Comparison of ENCODE assay signal across 27 cellular contexts in the genomic region with DNA sequence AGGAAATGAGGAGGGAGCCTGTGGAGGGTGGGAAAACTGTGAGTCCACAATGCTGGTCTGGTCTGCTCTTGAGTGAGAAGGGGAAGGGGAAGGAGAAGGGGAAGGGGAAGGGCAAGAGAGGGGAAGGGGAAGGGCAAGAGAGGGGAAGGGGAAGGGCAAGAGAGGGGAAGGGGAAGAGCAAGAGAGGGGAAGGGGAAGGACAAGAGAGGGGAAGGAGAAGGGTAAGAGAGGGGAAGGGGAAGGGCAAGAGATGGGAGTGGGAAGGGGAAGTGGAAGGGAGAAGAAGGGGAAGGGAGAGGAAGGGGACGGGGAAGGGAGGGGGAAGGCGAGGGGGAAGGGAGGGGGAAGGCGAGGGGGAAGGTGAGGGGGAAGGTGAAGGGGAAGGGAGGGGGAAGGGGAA.
"Had no signal": no experiment of that assay in that cellular context is flagged by ENCODE, and none has a peak within 500 bp of the region (broad histone marks: within the 10 kb centered on the region; RNA-seq: fewer than 3 reads in every experiment).

No MANE protein-coding gene starts in this region.

- H2AFZ ChIP-seq: neural progenitor cell, parathyroid adenoma had no signal

- H3K36me3 Mint-ChIP-seq: neural progenitor cell; stimulated activated effector memory CD8-positive, alpha-beta T cell treated with anti-CD3 and anti-CD28 coated beads, Interleukin-12 subunit alpha, Interleukin-12 subunit beta, amount 100 ng/mL, for 72 hours; stimulated activated naive B cell treated with anti-CD40 and anti-IgM and Interleukin-4, amounts not matched to agents 10 μg/mL and 1 μg/mL and 100 μg/mL, for 72 hours had no signal

- H3K9me3 Mint-ChIP-seq: neural progenitor cell; stimulated activated naive CD8-positive, alpha-beta T cell treated with anti-CD3 and anti-CD28 coated beads, Interleukin-15, Interleukin-2, amounts not matched to agents 100 ng/mL and 50 ng/mL, for 24 hours had no signal

- ATAC-seq: psoas muscle; right cardiac atrium; right lobe of liver; stimulated activated effector memory CD8-positive, alpha-beta T cell treated with anti-CD3 and anti-CD28 coated beads, Interleukin-12 subunit alpha, Interleukin-12 subunit beta, amount 100 ng/mL, for 72 hours; stimulated activated naive B cell treated with anti-CD40 and anti-IgM and Interleukin-4, amounts not matched to agents 10 μg/mL and 1 μg/mL and 100 μg/mL, for 72 hours had no signal

- H3K9me3 ChIP-seq: ovary, psoas muscle, right lobe of liver, sigmoid colon, thoracic aorta, thyroid gland, tibial nerve, upper lobe of left lung, vagina had no signal

- H3K27ac Mint-ChIP-seq: nephron; neural progenitor cell; progenitor cell of endocrine pancreas; stimulated activated effector memory CD8-positive, alpha-beta T cell treated with anti-CD3 and anti-CD28 coated beads, Interleukin-12 subunit alpha, Interleukin-12 subunit beta, amount 100 ng/mL, for 72 hours; stimulated activated naive B cell treated with anti-CD40 and anti-IgM and Interleukin-4, amounts not matched to agents 10 μg/mL and 1 μg/mL and 100 μg/mL, for 72 hours; stimulated activated naive CD8-positive, alpha-beta T cell treated with anti-CD3 and anti-CD28 coated beads, Interleukin-15, Interleukin-2, amounts not matched to agents 100 ng/mL and 50 ng/mL, for 24 hours had no signal

- DNase-seq: occipital lobe; ovary; posterior cingulate gyrus; psoas muscle; right cardiac atrium; right lobe of liver; sigmoid colon; small intestine; stimulated activated CD4-positive, alpha-beta T cell treated with anti-CD3 and anti-CD28 coated beads, Interleukin-15, amount 100 ng/mL, for 24 hours; stimulated activated CD4-positive, alpha-beta T cell treated with anti-CD3 and anti-CD28 coated beads, Interleukin-2, amount 100 ng/mL, for 24 hours; stimulated activated CD4-positive, alpha-beta T cell treated with anti-CD3 and anti-CD28 coated beads, Interleukin-2, amount 100 ng/mL, for 48 hours; stimulated activated CD4-positive, alpha-beta T cell treated with anti-CD3 and anti-CD28 coated beads, Interleukin-4, amount 100 ng/mL, for 24 hours; stimulated activated naive B cell treated with anti-CD40 and anti-IgM and Interleukin-4, amounts not matched to agents 10 μg/mL and 1 μg/mL and 100 μg/mL, for 72 hours; stimulated activated naive CD4-positive, alpha-beta T cell treated with Interleukin-2 at 50 U/mL for 16 hours; stomach; thyroid gland; trophoblast cell; upper lobe of left lung had no signal

- H3K4me2 ChIP-seq: neural progenitor cell had no signal

- H3K4me3 Mint-ChIP-seq: nephron; neural progenitor cell; stimulated activated effector memory CD8-positive, alpha-beta T cell treated with anti-CD3 and anti-CD28 coated beads, Interleukin-12 subunit alpha, Interleukin-12 subunit beta, amount 100 ng/mL, for 72 hours; stimulated activated naive B cell treated with anti-CD40 and anti-IgM and Interleukin-4, amounts not matched to agents 10 μg/mL and 1 μg/mL and 100 μg/mL, for 72 hours; stimulated activated naive CD8-positive, alpha-beta T cell treated with anti-CD3 and anti-CD28 coated beads, Interleukin-15, Interleukin-2, amounts not matched to agents 100 ng/mL and 50 ng/mL, for 24 hours had no signal

- H3K36me3 ChIP-seq: neural progenitor cell, ovary, right lobe of liver, sigmoid colon, stomach, thoracic aorta, thyroid gland, tibial nerve, upper lobe of left lung, vagina had no signal

- H3K27me3 ChIP-seq: neural progenitor cell, ovary, right lobe of liver, sigmoid colon, stomach, thyroid gland, tibial nerve, upper lobe of left lung, vagina had no signal

- H3K4me1 ChIP-seq: neural progenitor cell, parathyroid adenoma, psoas muscle, sigmoid colon, stomach, thyroid gland, tibial nerve, upper lobe of left lung, vagina had no signal

- H3K27ac ChIP-seq: neural progenitor cell, ovary, parathyroid adenoma, psoas muscle, right lobe of liver, sigmoid colon, stomach, thoracic aorta, thyroid gland, tibial nerve, upper lobe of left lung, vagina had no signal

- H3K4me1 Mint-ChIP-seq: nephron; neural progenitor cell; stimulated activated effector memory CD8-positive, alpha-beta T cell treated with anti-CD3 and anti-CD28 coated beads, Interleukin-12 subunit alpha, Interleukin-12 subunit beta, amount 100 ng/mL, for 72 hours; stimulated activated naive B cell treated with anti-CD40 and anti-IgM and Interleukin-4, amounts not matched to agents 10 μg/mL and 1 μg/mL and 100 μg/mL, for 72 hours had no signal

- H3K4me3 ChIP-seq: neural progenitor cell, ovary, psoas muscle, right lobe of liver, sigmoid colon, stomach, thoracic aorta, thyroid gland, tibial nerve, upper lobe of left lung, vagina had no signal

- H3K79me2 ChIP-seq: parathyroid adenoma had no signal
